In the genomic region with DNA sequence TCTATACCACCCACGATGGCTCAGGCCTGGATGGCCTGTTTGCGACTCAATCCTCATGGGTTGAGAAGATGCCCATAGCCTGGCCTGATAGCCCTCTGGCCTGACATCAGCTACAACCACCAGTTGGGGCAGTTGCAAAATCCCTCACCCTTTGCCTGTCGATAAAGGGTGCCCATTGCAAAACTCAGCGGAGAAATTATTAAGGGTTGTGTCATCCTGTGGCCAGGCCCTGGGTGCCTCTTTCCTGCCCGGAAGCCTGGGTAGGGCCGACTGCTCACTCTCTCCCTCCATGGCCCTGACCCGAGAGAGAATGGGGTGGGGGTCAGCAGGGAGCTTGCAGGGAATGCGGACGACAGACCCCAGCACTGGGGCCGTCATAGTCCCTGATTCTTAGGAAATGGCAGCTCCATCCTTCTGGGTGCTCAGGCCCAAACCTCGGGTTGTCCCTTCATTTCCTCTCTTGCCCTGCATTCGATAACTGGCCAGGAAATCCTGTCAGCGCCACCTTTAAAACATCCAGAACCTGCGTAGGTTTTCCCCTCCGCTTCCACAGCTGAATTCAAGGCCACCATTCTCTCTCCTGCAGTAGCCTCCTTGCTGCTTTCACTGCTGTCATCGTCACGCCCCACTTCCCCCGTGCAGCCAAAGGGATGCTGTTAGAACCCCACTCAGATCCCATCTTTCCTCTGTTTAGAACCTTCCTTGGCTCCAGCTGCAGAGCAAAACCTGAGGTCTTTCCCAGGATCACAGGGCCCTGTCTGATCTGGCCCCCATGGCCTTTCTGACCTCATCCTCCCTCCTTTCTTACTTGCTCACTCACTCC, we compare ENCODE assay signal across 14 cellular contexts. TPM values are rescaled to one million over a fixed set of nuclear protein-coding genes. Genes with fewer than 3 reads are reported as not detected.
DNase-seq lines count a peak whose midpoint lies in the region; ATAC-seq, FAIRE-seq and TF ChIP-seq lines count a peak whose summit lies in the region.
"Had no signal": no experiment of that assay in that cellular context is flagged by ENCODE, and none has a peak within 500 bp of the region (broad histone marks: within the 10 kb centered on the region; RNA-seq: fewer than 3 reads in every experiment).

No MANE protein-coding gene starts in this region.

- H3K36me3 Mint-ChIP-seq in MCF 10A (ENCODE audit: insufficient read depth, unreplicated experiment), result no peaks in the 10 kb centered on the region

- no peak for FAIRE-seq in HepG2 (lab: Jason Lieb, UNC)
- FAIRE-seq: endometrium had no signal

- H3K4me1 Mint-ChIP-seq in MCF 10A (ENCODE audit: insufficient read depth, unreplicated experiment), result peaks cover 31% of the 10 kb centered on the region

- peak overlapping the region; percentile 3 for H3K27ac Mint-ChIP-seq in MCF 10A (ENCODE audit: low read depth, unreplicated experiment)
- H3K27ac Mint-ChIP-seq: activated T-helper 1 cell treated with anti-CD3 and anti-CD28 coated beads, Interleukin-12 subunit alpha, Interleukin-12 subunit beta, Interleukin-2, Interleukin-4 antibody, amounts not matched to agents 30 ng/mL and 10 ng/mL and 1 ng/mL, durations not matched to agents 14 hours and 24 hours and 36 hours had no signal

- no peak overlapping the region for H2AFZ ChIP-seq in HepG2 (ENCODE audit: low read length)

- no peaks in the 10 kb centered on the region for H3K27me3 Mint-ChIP-seq in MCF 10A (ENCODE audit: insufficient read depth, unreplicated experiment)

- H3K27me3 ChIP-seq in HepG2 (ENCODE audit: control insufficient read depth in 1 of 2, insufficient read depth in 2 of 2, low read length in 2 of 2), result peaks cover 5 to 43% of the 10 kb centered on the region in 2 experiments; a peak in 4 of 5 replicates
- no peaks in the 10 kb centered on the region for H3K27me3 ChIP-seq in vagina
- H3K27me3 ChIP-seq: testis had no signal

- no peak for TF ChIP-seq POLR2A in HepG2 (IDR thresholded peaks at IDR 0.05; ENCODE audit: insufficient read depth in 1 of 2, low read depth in 2 of 2, low read length in 2 of 2)
- no peak for TF ChIP-seq POLR2A in vagina (IDR thresholded peaks at IDR 0.05)

- BruUV-seq in MCF 10A (replicated peaks; lab: Mats Ljungman, UMichigan) (no TSS peak), HepG2 (replicated peaks; lab: Mats Ljungman, UMichigan) (no TSS peak)

- no peaks in the 10 kb centered on the region for H3K9me3 Mint-ChIP-seq in MCF 10A (ENCODE audit: unreplicated experiment)

- no peaks in the 10 kb centered on the region for H3K79me2 ChIP-seq in HepG2 (ENCODE audit: insufficient read depth, low read length)

- TF ChIP-seq CTCF in MCF 10A (IDR thresholded peaks at IDR 0.05; ENCODE audit: unreplicated experiment) (no peak), HepG2 (CRISPR knock-in tag; IDR thresholded peaks at IDR 0.05) (no peak), vagina (IDR thresholded peaks at IDR 0.05) (no peak)

- CTCF ChIA-PET in MCF 10A (lab: Yijun Ruan, JAX) (interaction anchor here (0.6 to 1.7 kb wide), 6 partner anchors 11 to 242 kb away, joined by 3 to 6 read pairs (median 3); no protein-coding TSS in a partner anchor), HepG2 (lab: Yijun Ruan, JAX; ENCODE audit: low intra/inter-chr PET ratio, low total read pairs) (no interaction called here)

- peak overlapping the region; percentile 25 for H3K4me2 ChIP-seq in HepG2 (ENCODE audit: low read depth, low read length)

- no peak overlapping the region for H3K4me3 Mint-ChIP-seq in MCF 10A (ENCODE audit: unreplicated experiment)
- H3K4me3 Mint-ChIP-seq: activated T-helper 1 cell treated with anti-CD3 and anti-CD28 coated beads, Interleukin-12 subunit alpha, Interleukin-12 subunit beta, Interleukin-2, Interleukin-4 antibody, amounts not matched to agents 30 ng/mL and 10 ng/mL and 1 ng/mL, durations not matched to agents 14 hours and 24 hours and 36 hours had no signal

- peaks cover 80% of the 10 kb centered on the region for H3K4me1 ChIP-seq in HepG2 (ENCODE audit: insufficient read depth, low read length)
- peaks cover 25% of the 10 kb centered on the region for H3K4me1 ChIP-seq in vagina

- H3K36me3 ChIP-seq in HepG2 (replicated peaks in 1 of 2; ENCODE audit: control insufficient read depth in 1 of 2, insufficient read depth in 2 of 2, low read length in 2 of 2) (no peaks in the 10 kb centered on the region), vagina (no peaks in the 10 kb centered on the region)

- in situ Hi-C loops in HepG2 (cut with HindIII; ENCODE audit: extremely low pct_ligation_motif_present, low pct_unique_long_range_greater_than_20kb), result no loop called here

- H3K4me3 ChIP-seq in HepG2 (replicated peaks in 1 of 3; ENCODE audit: insufficient read depth in 1 of 3, low read depth in 2 of 3, low read length in 3 of 3) (no peak overlapping the region; a peak in 1 of 6 replicates), vagina (no peak overlapping the region)
- H3K4me3 ChIP-seq: testis had no signal

- POLR2A ChIA-PET in MCF 10A (lab: Yijun Ruan, JAX), result interaction anchor here (0.6 to 1.6 kb wide), 10 partner anchors 9 to 230 kb away, joined by 3 to 7 read pairs (median 4); a partner anchor contains a TSS
- POLR2A ChIA-PET in HepG2 (lab: Yijun Ruan, JAX), result interaction anchor here (0.6 kb wide), 1 partner anchor 14 kb away, joined by 3 read pairs; no protein-coding TSS in a partner anchor

- intact Hi-C loops in MCF 10A (cut with micrococcal nuclease), result no loop called here
- intact Hi-C loops in HepG2 (cut with micrococcal nuclease; ENCODE audit: unreplicated experiment), result no loop called here
- intact Hi-C loops in vagina (cut with DNase I), result no loop called here

- no peak overlapping the region for H3K9ac ChIP-seq in HepG2 (ENCODE audit: insufficient read depth, low read depth, low read length)

- ATAC-seq in HepG2, result no peak
- no peak for ATAC-seq in GM21717 (IDR thresholded peaks at IDR 0.05; ENCODE audit: unreplicated experiment)
- no peak for ATAC-seq in HG03108 (IDR thresholded peaks at IDR 0.05; ENCODE audit: unreplicated experiment)
- ATAC-seq: left colon had no signal

- TF ChIP-seq RAD21 in HepG2 (CRISPR knock-in tag; IDR thresholded peaks at IDR 0.05), result no peak

- no peak for TF ChIP-seq EP300 in HepG2 (IDR thresholded peaks at IDR 0.05; ENCODE audit: low read depth in 2 of 2, low read length in 2 of 2)
- TF ChIP-seq EP300 in HepG2 (CRISPR knock-in tag; IDR thresholded peaks at IDR 0.05; ENCODE audit: borderline replicate concordance), result no peak

- H3K9me3 ChIP-seq in HepG2 (ENCODE audit: low read length) (no peaks in the 10 kb centered on the region), vagina (no peaks in the 10 kb centered on the region)
- H3K9me3 ChIP-seq: testis had no signal

- DNase-seq in SIG-M5 treated with dmso at 0.1 percent for 504 hours (lab: John Stamatoyannopoulos, UW; ENCODE audit: unreplicated experiment), result peak; percentile 77
- no peak for DNase-seq in SIG-M5 (lab: John Stamatoyannopoulos, UW)
- peak; percentile 91 for DNase-seq in MCF 10A (ENCODE audit: unreplicated experiment)
- DNase-seq in HepG2 (ENCODE audit: low spot score), result no peak
- DNase-seq in vagina (ENCODE audit: extremely low spot score in 2 of 2), result no peak
- no peak for DNase-seq in mesenteric fat pad (ENCODE audit: low spot score)
- DNase-seq: left colon, T-helper 1 cell, testis had no signal

- 24% methylated on average over 18 of the region's 18 CpGs for whole genome bisulfite sequencing in HepG2 (ENCODE audit: low lambda C conversion rate)

- no peaks in the 10 kb centered on the region for H4K20me1 ChIP-seq in HepG2 (ENCODE audit: insufficient read depth, low read length)

- H3K27ac ChIP-seq in HepG2 (ENCODE audit: extremely low read length, insufficient read depth, low read length) (no peak overlapping the region), vagina (peak overlapping the region; percentile 38)
- H3K27ac ChIP-seq: 22Rv1 had no signal

TF ChIP-seq in HepG2, 621 proteins besides CTCF, POLR2A, EP300 and RAD21 (continues in another document):
- TF ChIP-seq CBX5 (CRISPR knock-in tag; IDR thresholded peaks at IDR 0.05; ENCODE audit: borderline replicate concordance) (peak; percentile 62; the same call in 1 of the 2 replicates), PHF21A (CRISPR knock-in tag; IDR thresholded peaks at IDR 0.05) (0 out of 2 replicates have a peak, but pooled peaks have one; percentile 24)
- TF ChIP-seq, protein P1, sequence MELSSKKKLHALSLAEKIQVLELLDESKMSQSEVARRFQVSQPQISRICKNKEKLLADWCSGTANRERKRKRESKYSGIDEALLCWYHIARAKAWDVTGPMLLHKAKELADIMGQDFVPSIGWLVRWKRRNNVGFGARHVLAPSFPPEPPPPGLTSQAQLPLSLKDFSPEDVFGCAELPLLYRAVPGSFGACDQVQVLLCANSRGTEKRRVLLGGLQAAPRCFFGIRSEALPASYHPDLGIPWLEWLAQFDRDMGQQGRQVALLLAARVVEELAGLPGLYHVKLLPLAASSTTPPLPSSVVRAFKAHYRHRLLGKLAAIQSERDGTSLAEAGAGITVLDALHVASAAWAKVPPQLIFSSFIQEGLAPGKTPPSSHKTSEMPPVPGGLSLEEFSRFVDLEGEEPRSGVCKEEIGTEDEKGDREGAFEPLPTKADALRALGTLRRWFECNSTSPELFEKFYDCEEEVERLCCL (CRISPR knock-in tag; IDR thresholded peaks at IDR 0.05; ENCODE audit: borderline replicate concordance), result no peak

RNA-seq across cellular contexts. Expression of a gene that starts 31.1 kb away (rescaled TPM):
- 221 and 226 TPM in 2 replicates for total RNA-seq in MCF 10A (2022)
- 12.1 and 18.5 TPM in 2 replicates for total RNA-seq in HepG2 (2016; rRNA removed; fragmentation: Illumina TruSeq; extraction: Trizol)
- total RNA-seq in HepG2 (2016; cell fraction: cytosol; rRNA removed; fragmentation: Illumina TruSeq; extraction: Trizol; ENCODE audit: low read depth), result 9.1 and 9.9 TPM in 2 replicates
- total RNA-seq in HepG2 (2016; cell fraction: insoluble cytoplasmic fraction; rRNA removed; fragmentation: Illumina TruSeq; extraction: Trizol), result 11.0 and 17.4 TPM in 2 replicates
- 19.9 and 21.0 TPM in 2 replicates for total RNA-seq in HepG2 (2016; cell fraction: membrane; rRNA removed; fragmentation: Illumina TruSeq; extraction: Trizol)
- 8.1 and 9.8 TPM in 2 replicates for total RNA-seq in HepG2 (2016; cell fraction: nucleus; rRNA removed; fragmentation: Illumina TruSeq; extraction: Trizol)
- 28.2 and 43.0 TPM in 2 replicates for polyA plus RNA-seq in HepG2 (2011; rRNA removed)
- polyA plus RNA-seq in HepG2 (2011; cell fraction: cytosol; rRNA removed), result 31.3 and 41.1 TPM in 2 replicates
- 47.8 and 49.8 TPM in 2 replicates for polyA plus RNA-seq in HepG2 (2011; cell fraction: nucleus; rRNA removed)
- polyA plus RNA-seq in HepG2 (2012), result 33.9 and 49.4 TPM in 2 replicates
- polyA plus RNA-seq in HepG2 (2016; cell fraction: cytosol; fragmentation: Illumina TruSeq; extraction: Trizol; ENCODE audit: low read depth), result 8.7 and 9.3 TPM in 2 replicates
- 24.7 and 26.6 TPM in 2 replicates for polyA plus RNA-seq in HepG2 (2016; cell fraction: insoluble cytoplasmic fraction; fragmentation: Illumina TruSeq; extraction: Trizol; ENCODE audit: low read depth)
- 16.8 and 19.0 TPM in 2 replicates for polyA plus RNA-seq in HepG2 (2016; cell fraction: membrane; fragmentation: Illumina TruSeq; extraction: Trizol; ENCODE audit: low read depth)
- polyA plus RNA-seq in HepG2 (2016; cell fraction: nucleus; fragmentation: Illumina TruSeq; extraction: Trizol; ENCODE audit: insufficient read depth, low read depth), result 21.1 and 24.6 TPM in 2 replicates
- 12.1 and 28.5 TPM in 2 replicates for polyA minus RNA-seq in HepG2 (2011; rRNA and poly(A)+ RNA removed; ENCODE audit: low replicate concordance)
- polyA minus RNA-seq in HepG2 (2011; cell fraction: cytosol; rRNA and poly(A)+ RNA removed), result 56.9 and 63.6 TPM in 2 replicates
- polyA minus RNA-seq in HepG2 (2011; cell fraction: nucleus; rRNA and poly(A)+ RNA removed), result 21.4 and 26.7 TPM in 2 replicates
- total RNA-seq in vagina, result 264 TPM
- total RNA-seq in mesenteric fat pad, result 434 TPM

Comparison
In these comparisons a context has a peak if more than half of its experiments do, and no peak if none do; other contexts are left out.
1. DNase-seq: peak in SIG-M5 treated with dmso at 0.1 percent for 504 hours (single experiment) and MCF 10A (single experiment); none in SIG-M5 (single experiment), HepG2 (single experiment), vagina (0 of 2) and mesenteric fat pad (single experiment).
2. RNA of a gene that starts 31.1 kb away (total RNA-seq): 434 TPM in mesenteric fat pad (single experiment), 264 TPM in vagina (single experiment) and 221 to 226 TPM in MCF 10A; 8.1 to 21.0 TPM in HepG2; every median in the first group is over 10 times any median in the second.